ENCODE assay signal across 8 cellular contexts in genomic region chr2:164992818-164993217, GRCh38. TPM values are rescaled to one million over a fixed set of nuclear protein-coding genes. Genes with fewer than 3 reads are reported as not detected.
DNase-seq lines count a peak whose midpoint lies in the region; ATAC-seq, FAIRE-seq and TF ChIP-seq lines count a peak whose summit lies in the region.

No MANE protein-coding gene starts in this region.

- no peak for TF ChIP-seq POLR2A in GM12892 (IDR thresholded peaks at IDR 0.05; ENCODE audit: low read depth, low read length)

- H3K4me3 ChIP-seq in AG09309 (ENCODE audit: control insufficient read depth, low read depth, low read length) (no peak overlapping the region), upper lobe of right lung (no peak overlapping the region)

- H3K36me3 ChIP-seq in upper lobe of right lung = no peaks in the 10 kb centered on the region

- no peak overlapping the region for H3K4me3 Mint-ChIP-seq in T-helper 1 cell treated with Interleukin-12 subunit alpha and Interleukin-12 subunit beta and Interleukin-4 antibody, amounts not matched to agents 30 μg/mL and 1 μg/mL, for 36 hours

- peak; percentile 32 for TF ChIP-seq CTCF in AG09309 (IDR thresholded peaks at IDR 0.05; ENCODE audit: control insufficient read depth, insufficient read depth, low read depth, low read length, missing control alignments)
- peak; percentile 50 for TF ChIP-seq CTCF in upper lobe of right lung (IDR thresholded peaks at IDR 0.05)

- FAIRE-seq in GM12892 (lab: Jason Lieb, UNC) = peak; percentile 36

- H3K27me3 ChIP-seq in upper lobe of right lung = no peaks in the 10 kb centered on the region

- ATAC-seq in HG02798 (IDR thresholded peaks at IDR 0.05; ENCODE audit: poor library complexity, unreplicated experiment) (peak; percentile 77), upper lobe of right lung (peak; percentile 79)

- peaks cover 27% of the 10 kb centered on the region for H3K4me1 Mint-ChIP-seq in T-helper 1 cell treated with Interleukin-12 subunit alpha and Interleukin-12 subunit beta and Interleukin-4 antibody, amounts not matched to agents 30 μg/mL and 1 μg/mL, for 36 hours (ENCODE audit: low read depth)

- intact Hi-C loops in upper lobe of right lung (cut with DNase I) = no loop called here

- H3K4me1 ChIP-seq in upper lobe of right lung = no peaks in the 10 kb centered on the region

- DNase-seq in AG09309 (ENCODE audit: low read depth) (peak; percentile 87), GM12892 (ENCODE audit: insufficient read length) (no peak), NCI-H1436 (lab: John Stamatoyannopoulos, UW) (peak; percentile 86), dermis blood vessel endothelial cell (peak; percentile 87), midbrain (lab: John Stamatoyannopoulos, UW) (peak; percentile 81), upper lobe of right lung (no peak)

- no peaks in the 10 kb centered on the region for H3K9me3 ChIP-seq in upper lobe of right lung

- no peak overlapping the region for H3K27ac ChIP-seq in upper lobe of right lung

- peaks cover 6% of the 10 kb centered on the region for H3K27me3 Mint-ChIP-seq in T-helper 1 cell treated with Interleukin-12 subunit alpha and Interleukin-12 subunit beta and Interleukin-4 antibody, amounts not matched to agents 30 μg/mL and 1 μg/mL, for 36 hours (ENCODE audit: low read depth)

- H3K27ac Mint-ChIP-seq in T-helper 1 cell treated with Interleukin-12 subunit alpha and Interleukin-12 subunit beta and Interleukin-4 antibody, amounts not matched to agents 30 μg/mL and 1 μg/mL, for 36 hours = peak overlapping the region; percentile 56

- H3K36me3 Mint-ChIP-seq in T-helper 1 cell treated with Interleukin-12 subunit alpha and Interleukin-12 subunit beta and Interleukin-4 antibody, amounts not matched to agents 30 μg/mL and 1 μg/mL, for 36 hours (ENCODE audit: low read depth) = peaks cover 3% of the 10 kb centered on the region

- H3K9me3 Mint-ChIP-seq in T-helper 1 cell treated with Interleukin-12 subunit alpha and Interleukin-12 subunit beta and Interleukin-4 antibody, amounts not matched to agents 30 μg/mL and 1 μg/mL, for 36 hours = peaks cover 4% of the 10 kb centered on the region

RNA-seq across cellular contexts. Expression of gene SLC38A11, which starts 37.5 kb away (rescaled TPM):
- not detected for polyA plus RNA-seq in GM12892 (2012; ENCODE audit: missing spikeins)
- not detected in 2 replicates for total RNA-seq in dermis blood vessel endothelial cell
- 0.41 TPM for total RNA-seq in upper lobe of right lung

Comparison
In these comparisons a context has a peak if more than half of its experiments do, and no peak if none do; other contexts are left out.
1. DNase-seq: peak in AG09309 (single experiment), NCI-H1436 (single experiment), dermis blood vessel endothelial cell (single experiment) and midbrain (single experiment); none in GM12892 (single experiment) and upper lobe of right lung (single experiment).